16 cellular contexts compared by ENCODE assay signal in genomic region chr19:56993851-56994250, GRCh38.
DNase-seq lines count a peak whose midpoint lies in the region; ATAC-seq and TF ChIP-seq lines count a peak whose summit lies in the region.
"Had no signal": no experiment of that assay in that cellular context is flagged by ENCODE, and none has a peak within 500 bp of the region (broad histone marks: within the 10 kb centered on the region; RNA-seq: fewer than 3 reads in every experiment).

No MANE protein-coding gene starts in this region.

- no peaks in the 10 kb centered on the region for H3K79me2 ChIP-seq in neural progenitor cell (ENCODE audit: low read depth)

- H3K27me3 Mint-ChIP-seq in neural progenitor cell (ENCODE audit: insufficient read depth, low read depth) = peaks cover 10% of the 10 kb centered on the region
- H3K27me3 Mint-ChIP-seq: IgD-negative memory B cell had no signal

- H2BK15ac ChIP-seq in IMR-90 (ENCODE audit: low read depth, low read length) = no peak overlapping the region

- POLR2A ChIA-PET in IMR-90 (lab: Charles Lee; ENCODE audit: unreplicated experiment) = no interaction called here

- no peaks in the 10 kb centered on the region for H3K4me1 Mint-ChIP-seq in neural progenitor cell
- H3K4me1 Mint-ChIP-seq: CD14-positive monocyte; CD4-positive, alpha-beta memory T cell; IgD-negative memory B cell had no signal

- peak overlapping the region; percentile 64 for H3K4me3 Mint-ChIP-seq in neural progenitor cell
- H3K4me3 Mint-ChIP-seq: CD14-positive monocyte; CD4-positive, alpha-beta memory T cell had no signal

- DNase-seq in IMR-90 (no peak), globus pallidus (ENCODE audit: low spot score) (peak; percentile 20), neural progenitor cell (ENCODE audit: low spot score) (no peak), spleen (peak; percentile 42)
- DNase-seq: 8988T; CD4-positive, alpha-beta memory T cell; DMS79 treated with DMSO at 0.1 percent for 48 hours; GF-D8; GM23248 had no signal

- no peak overlapping the region for H2BK120ac ChIP-seq in IMR-90 (ENCODE audit: low read depth, low read length)

- no peak overlapping the region for H2BK20ac ChIP-seq in IMR-90 (ENCODE audit: low read depth, low read length)

- no peak overlapping the region for H3K4ac ChIP-seq in IMR-90 (ENCODE audit: low read depth, low read length)

- no peaks in the 10 kb centered on the region for H3K36me3 ChIP-seq in IMR-90 (ENCODE audit: control insufficient read depth, insufficient read depth, low read length)
- H3K36me3 ChIP-seq in neural progenitor cell = no peaks in the 10 kb centered on the region
- H3K36me3 ChIP-seq in spleen = no peaks in the 10 kb centered on the region
- H3K36me3 ChIP-seq: BLaER1, HAP-1 had no signal

- no peak overlapping the region for H3K18ac ChIP-seq in IMR-90 (ENCODE audit: low read depth, low read length)

- TF ChIP-seq CTCF in IMR-90 (conservative IDR thresholded peaks at IDR 0.05; ENCODE audit: low read depth, low read length) (no peak), neural progenitor cell (IDR thresholded peaks at IDR 0.05) (no peak), spleen (IDR thresholded peaks at IDR 0.05 in 8 of 11, conservative IDR thresholded peaks at IDR 0.05 in 3 of 11) (no peak)

- H3K4me3 ChIP-seq in IMR-90 (ENCODE audit: insufficient read depth, low read depth, low read length) (no peak overlapping the region), neural progenitor cell (no peak overlapping the region), spleen (no peak overlapping the region)
- H3K4me3 ChIP-seq: BLaER1, GM23248, HAP-1 had no signal

- no peaks in the 10 kb centered on the region for H3K27me3 ChIP-seq in IMR-90 (ENCODE audit: control insufficient read depth, insufficient read depth, low read length)
- H3K27me3 ChIP-seq in neural progenitor cell = no peaks in the 10 kb centered on the region
- H3K27me3 ChIP-seq in spleen (replicated peaks in 1 of 7) = no peaks in the 10 kb centered on the region
- H3K27me3 ChIP-seq: BLaER1 had no signal

- intact Hi-C loops in IMR-90 (cut with micrococcal nuclease) = no loop called here
- intact Hi-C loops in spleen (cut with DNase I; ENCODE audit: low total_unique reads) = no loop called here

- H3K4me1 ChIP-seq in IMR-90 (ENCODE audit: control insufficient read depth, insufficient read depth, low read length) (no peaks in the 10 kb centered on the region), neural progenitor cell (no peaks in the 10 kb centered on the region), spleen (no peaks in the 10 kb centered on the region)
- H3K4me1 ChIP-seq: HAP-1 had no signal

- H3K9me1 ChIP-seq in IMR-90 (ENCODE audit: insufficient read depth, low read length) = no peaks in the 10 kb centered on the region

- no TSS peak for BruUV-seq in IMR-90 (replicated peaks; lab: Mats Ljungman, UMichigan)

- peaks cover 62% of the 10 kb centered on the region for H3K9me3 Mint-ChIP-seq in neural progenitor cell

- H3K23ac ChIP-seq in IMR-90 (ENCODE audit: low read depth, low read length) = no peak overlapping the region

- in situ Hi-C loops in IMR-90 (cut with MboI; ENCODE audit: low sequenced_read_pairs) = no loop called here

- CTCF ChIA-PET in IMR-90 (lab: Yijun Ruan, JAX) = no interaction called here

- ATAC-seq in IMR-90 (ENCODE audit: low read depth) (no peak), HG03108 (IDR thresholded peaks at IDR 0.05; ENCODE audit: unreplicated experiment) (no peak), GM21528 (IDR thresholded peaks at IDR 0.05; ENCODE audit: low FRiP score, unreplicated experiment) (no peak), GM18498 (IDR thresholded peaks at IDR 0.05; ENCODE audit: unreplicated experiment) (no peak)

- dilution Hi-C loops in IMR-90 (cut with HindIII; ENCODE audit: low sequenced_read_pairs, unreplicated experiment) = no loop called here

- no peak overlapping the region for H3K27ac ChIP-seq in IMR-90 (ENCODE audit: insufficient read depth, low read length)
- no peak overlapping the region for H3K27ac ChIP-seq in neural progenitor cell
- no peak overlapping the region for H3K27ac ChIP-seq in spleen
- H3K27ac ChIP-seq: BLaER1, GM23248 had no signal

- no peak overlapping the region for H2BK5ac ChIP-seq in IMR-90 (ENCODE audit: low read depth, low read length, poor library complexity, severe bottlenecking)

- TF ChIP-seq POLR2A in IMR-90 (IDR thresholded peaks at IDR 0.05; ENCODE audit: low read depth, low read length) (no peak), spleen (IDR thresholded peaks at IDR 0.05) (no peak)

- H3K9me3 ChIP-seq in IMR-90 (ENCODE audit: control insufficient read depth, insufficient read depth, low read length) = peaks cover 38% of the 10 kb centered on the region
- H3K9me3 ChIP-seq in neural progenitor cell (ENCODE audit: low read depth) = peaks cover 8% of the 10 kb centered on the region
- H3K9me3 ChIP-seq in spleen = peaks cover 0 to 90% (median 66%) of the 10 kb centered on the region in 8 donors
- H3K9me3 ChIP-seq: HAP-1 had no signal

- no peak overlapping the region for H3K27ac Mint-ChIP-seq in neural progenitor cell
- H3K27ac Mint-ChIP-seq: CD14-positive monocyte; CD4-positive, alpha-beta memory T cell; IgD-negative memory B cell had no signal

- H4K8ac ChIP-seq in IMR-90 (ENCODE audit: low read depth in 2 of 2, low read length in 2 of 2) = no peak overlapping the region

- WGBS in IMR-90 (ENCODE audit: extremely low coverage in 2 of 2, insufficient read length in 1 of 2), 2 experiments = 54% methylated on average over 2 of the region's 8 CpGs; no CpG with 5 or more reads in 1 of the 2 experiments
- 84 to 91% (median 86%) methylated on average over 8 of the region's 8 CpGs for whole genome bisulfite sequencing in spleen, 5 donors

- H2AFZ ChIP-seq in IMR-90 (replicated peaks; ENCODE audit: low read length, poor library complexity) (peak overlapping the region; percentile 14), neural progenitor cell (replicated peaks) (no peak overlapping the region)
- H2AFZ ChIP-seq: GM23248 had no signal

- no peak for TF ChIP-seq RAD21 in IMR-90 (IDR thresholded peaks at IDR 0.05; ENCODE audit: low read length)

- H4K91ac ChIP-seq in IMR-90 (ENCODE audit: insufficient read depth, low read depth, low read length) = no peak overlapping the region

- no peaks in the 10 kb centered on the region for H3K79me1 ChIP-seq in IMR-90 (ENCODE audit: low read depth in 1 of 2, low read length in 2 of 2)

- H3K36me3 Mint-ChIP-seq in neural progenitor cell = peaks cover 6% of the 10 kb centered on the region
- H3K36me3 Mint-ChIP-seq: CD14-positive monocyte, IgD-negative memory B cell had no signal

- H4K5ac ChIP-seq in IMR-90 (ENCODE audit: low read depth, low read length) = no peak overlapping the region

- H3F3A ChIP-seq in neural progenitor cell (ENCODE audit: low read depth) = no peaks in the 10 kb centered on the region

- no peak overlapping the region for H3K14ac ChIP-seq in IMR-90 (replicated peaks; ENCODE audit: low read depth, low read length)

- no peak overlapping the region for H3K56ac ChIP-seq in IMR-90 (ENCODE audit: extremely low read depth, insufficient read depth, low read length)

- H4K20me1 ChIP-seq in IMR-90 (ENCODE audit: insufficient read depth, low read length) (no peaks in the 10 kb centered on the region), neural progenitor cell (ENCODE audit: low read depth) (no peaks in the 10 kb centered on the region)
- H4K20me1 ChIP-seq: BLaER1 had no signal

- H3K4me2 ChIP-seq in IMR-90 (ENCODE audit: low read depth, low read length) (no peak overlapping the region), neural progenitor cell (no peak overlapping the region)
- H3K4me2 ChIP-seq: BLaER1 had no signal

- H3K9ac ChIP-seq in IMR-90 (ENCODE audit: low read depth, low read length) = no peak overlapping the region
- no peak overlapping the region for H3K9ac ChIP-seq in neural progenitor cell
- H3K9ac ChIP-seq: BLaER1, GM23248 had no signal

- no peak overlapping the region for H2AK9ac ChIP-seq in IMR-90 (replicated peaks; ENCODE audit: low read depth, low read length, poor library complexity)

- no peak overlapping the region for H2AK5ac ChIP-seq in IMR-90 (ENCODE audit: low read depth, low read length)

TF ChIP-seq in IMR-90, 13 proteins besides CTCF, POLR2A, EP300 and RAD21:
- TF ChIP-seq MXI1 (IDR thresholded peaks at IDR 0.05; ENCODE audit: borderline replicate concordance, low read depth, low read length) (no peak), CEBPB (IDR thresholded peaks at IDR 0.05; ENCODE audit: low read depth, low read length) (no peak), RCOR1 (IDR thresholded peaks at IDR 0.05; ENCODE audit: insufficient replicate concordance, low read length) (no peak), ELK1 (IDR thresholded peaks at IDR 0.05; ENCODE audit: borderline replicate concordance, low read depth, low read length) (no peak), RFX5 (IDR thresholded peaks at IDR 0.05; ENCODE audit: low read depth, low read length) (no peak), MAFK (IDR thresholded peaks at IDR 0.05; ENCODE audit: low read depth, low read length) (no peak), NFE2L2 (IDR thresholded peaks at IDR 0.05; ENCODE audit: low read depth, low read length) (no peak), FOS (IDR thresholded peaks at IDR 0.05; ENCODE audit: low read depth, low read length) (no peak), USF2 (IDR thresholded peaks at IDR 0.05; ENCODE audit: low read depth, low read length) (no peak), MAZ (IDR thresholded peaks at IDR 0.05; ENCODE audit: borderline replicate concordance, low read depth, low read length) (no peak), SMC3 (IDR thresholded peaks at IDR 0.05; ENCODE audit: low read depth, low read length) (no peak)

Comparison
In these comparisons a context has a peak if more than half of its experiments do, and no peak if none do; other contexts are left out.
1. DNase-seq: peak in globus pallidus (single experiment) and spleen (single experiment); none in IMR-90 (single experiment) and neural progenitor cell (single experiment).